ENCODE assay signal across 11 cellular contexts in genomic region chr16:68288252-68288650, GRCh38. TPM values are rescaled to one million over a fixed set of nuclear protein-coding genes. Genes with fewer than 3 reads are reported as not detected.
DNase-seq lines count a peak whose midpoint lies in the region; ATAC-seq and TF ChIP-seq lines count a peak whose summit lies in the region.
"Had no signal": no experiment of that assay in that cellular context is flagged by ENCODE, and none has a peak within 500 bp of the region (broad histone marks: within the 10 kb centered on the region; RNA-seq: fewer than 3 reads in every experiment).

No MANE protein-coding gene starts in this region.

- peak overlapping the region; percentile 47 to 85 for H3K27ac ChIP-seq in ascending aorta
- H3K27ac ChIP-seq in tibial artery, result peak overlapping the region; percentile 74 to 80
- H3K27ac ChIP-seq: neural progenitor cell, SK-N-MC had no signal

- H3K4me3 ChIP-seq in ascending aorta (no peak overlapping the region), tibial artery (no peak overlapping the region)
- H3K4me3 ChIP-seq: neural progenitor cell, SK-N-MC had no signal

- no peaks in the 10 kb centered on the region for H3K9me3 Mint-ChIP-seq in activated T-cell treated with anti-CD3 and anti-CD28 coated beads, Interleukin-2, amount 50 U/mL, for 72 hours
- no peaks in the 10 kb centered on the region for H3K9me3 Mint-ChIP-seq in memory B cell
- H3K9me3 Mint-ChIP-seq: neural progenitor cell had no signal

- TF ChIP-seq CTCF in ascending aorta (IDR thresholded peaks at IDR 0.05), result no peak
- TF ChIP-seq CTCF in tibial artery (IDR thresholded peaks at IDR 0.05), result no peak

- peaks cover 32 to 35% of the 10 kb centered on the region in 2 donors for H3K36me3 ChIP-seq in ascending aorta
- peaks cover 9 to 31% (median 23%) of the 10 kb centered on the region in 3 donors for H3K36me3 ChIP-seq in tibial artery
- H3K36me3 ChIP-seq: neural progenitor cell had no signal

- intact Hi-C loops in ascending aorta (cut with DNase I) (loop anchor here (1.0 kb wide), 1 partner anchor 23 kb away; no protein-coding TSS in a partner anchor), tibial artery (cut with DNase I; ENCODE audit: low total_unique reads) (no loop called here)

- no peaks in the 10 kb centered on the region for H3K27me3 ChIP-seq in ascending aorta
- H3K27me3 ChIP-seq in tibial artery, result no peaks in the 10 kb centered on the region
- H3K27me3 ChIP-seq: neural progenitor cell had no signal

- no peak for ATAC-seq in activated T-cell treated with anti-CD3 and anti-CD28 coated beads, Interleukin-2, amount 50 U/mL, for 72 hours (replicated peaks in 1 of 2)
- no peak for ATAC-seq in memory B cell (ENCODE audit: low read depth)

- H3K27ac Mint-ChIP-seq in activated T-cell treated with anti-CD3 and anti-CD28 coated beads, Interleukin-2, amount 50 U/mL, for 72 hours, result peak overlapping the region; percentile 89
- H3K27ac Mint-ChIP-seq in memory B cell, result peak overlapping the region; percentile 82
- H3K27ac Mint-ChIP-seq: neural progenitor cell had no signal

- H3K36me3 Mint-ChIP-seq in activated T-cell treated with anti-CD3 and anti-CD28 coated beads, Interleukin-2, amount 50 U/mL, for 72 hours (ENCODE audit: insufficient read depth in 2 of 2), result peaks cover 10 to 38% of the 10 kb centered on the region in 2 donors
- H3K36me3 Mint-ChIP-seq in memory B cell, result peaks cover 29% of the 10 kb centered on the region

- peaks cover 95% of the 10 kb centered on the region for H3K4me1 Mint-ChIP-seq in activated T-cell treated with anti-CD3 and anti-CD28 coated beads, Interleukin-2, amount 50 U/mL, for 72 hours (ENCODE audit: low read depth)
- peaks cover 54% of the 10 kb centered on the region for H3K4me1 Mint-ChIP-seq in memory B cell
- H3K4me1 Mint-ChIP-seq: neural progenitor cell had no signal

- H3K4me1 ChIP-seq in ascending aorta (peaks cover 21 to 39% of the 10 kb centered on the region in 2 donors), tibial artery (peaks cover 0 to 50% (median 19%) of the 10 kb centered on the region in 4 donors)

- H3K27me3 Mint-ChIP-seq in activated T-cell treated with anti-CD3 and anti-CD28 coated beads, Interleukin-2, amount 50 U/mL, for 72 hours (ENCODE audit: low read depth), result no peaks in the 10 kb centered on the region
- H3K27me3 Mint-ChIP-seq in memory B cell, result no peaks in the 10 kb centered on the region

- DNase-seq in activated T-cell treated with anti-CD3 and anti-CD28 coated beads, Interleukin-2, amount 50 U/mL, for 72 hours, result no peak
- DNase-seq in activated T-cell treated with anti-CD3 and anti-CD28 coated beads, Interleukin-2, amount 50 U/mL, for 48 hours, result no peak
- DNase-seq in ascending aorta (ENCODE audit: low spot score in 2 of 2), result no peak
- no peak for DNase-seq in memory B cell (ENCODE audit: low spot score in 2 of 2)
- no peak for DNase-seq in tibial artery
- no peak for DNase-seq in DMS114 treated with DMSO at 0.1 percent for 48 hours (lab: John Stamatoyannopoulos, UW; ENCODE audit: unreplicated experiment)
- no peak for DNase-seq in kidney glomerular epithelial cell (lab: John Stamatoyannopoulos, UW)
- no peak for DNase-seq in NCI-H1436 (lab: John Stamatoyannopoulos, UW)
- DNase-seq: NCI-H82 had no signal

- peak overlapping the region; percentile 53 to 79 for H3K4me3 Mint-ChIP-seq in activated T-cell treated with anti-CD3 and anti-CD28 coated beads, Interleukin-2, amount 50 U/mL, for 72 hours
- no peak overlapping the region for H3K4me3 Mint-ChIP-seq in memory B cell
- H3K4me3 Mint-ChIP-seq: neural progenitor cell had no signal

- H3K9me3 ChIP-seq in ascending aorta (no peaks in the 10 kb centered on the region), tibial artery (no peaks in the 10 kb centered on the region)

RNA-seq across cellular contexts. Expression of gene SLC7A6OS, which starts 22.5 kb away (rescaled TPM):
- 10 to 100 TPM; 21.9 to 25.8 TPM for total RNA-seq in activated T-cell treated with anti-CD3 and anti-CD28 coated beads, Interleukin-2, amount 50 U/mL, for 72 hours
- 14.4 TPM for total RNA-seq in ascending aorta

RNA-seq across cellular contexts. Expression of gene PRMT7, which starts 22.6 kb away (rescaled TPM):
- 10 to 100 TPM; 71.2 to 75.9 TPM for total RNA-seq in activated T-cell treated with anti-CD3 and anti-CD28 coated beads, Interleukin-2, amount 50 U/mL, for 72 hours
- 25.1 TPM for total RNA-seq in ascending aorta

RNA-seq across cellular contexts. Expression of gene SLC7A6, which starts 23.9 kb away (rescaled TPM):
- 100 to 1,000 TPM in 1 of 2 donors, 10 to 100 TPM in 1; 99.8 to 131 TPM for total RNA-seq in activated T-cell treated with anti-CD3 and anti-CD28 coated beads, Interleukin-2, amount 50 U/mL, for 72 hours
- 27.7 TPM for total RNA-seq in ascending aorta

RNA-seq across cellular contexts. Expression of gene PLA2G15, which starts 43.1 kb away (rescaled TPM):
- total RNA-seq in activated T-cell treated with anti-CD3 and anti-CD28 coated beads, Interleukin-2, amount 50 U/mL, for 72 hours, result 1 to 10 TPM; 6.1 to 7.6 TPM
- 21.9 TPM for total RNA-seq in ascending aorta

RNA-seq across cellular contexts. Expression of gene ESRP2, which starts 52.3 kb away (rescaled TPM):
- total RNA-seq in activated T-cell treated with anti-CD3 and anti-CD28 coated beads, Interleukin-2, amount 50 U/mL, for 72 hours, result under 1 TPM; 0.31 to 0.63 TPM
- not detected for total RNA-seq in ascending aorta
